Comparison of ENCODE assay signal across 2 cellular contexts in the genomic region with DNA sequence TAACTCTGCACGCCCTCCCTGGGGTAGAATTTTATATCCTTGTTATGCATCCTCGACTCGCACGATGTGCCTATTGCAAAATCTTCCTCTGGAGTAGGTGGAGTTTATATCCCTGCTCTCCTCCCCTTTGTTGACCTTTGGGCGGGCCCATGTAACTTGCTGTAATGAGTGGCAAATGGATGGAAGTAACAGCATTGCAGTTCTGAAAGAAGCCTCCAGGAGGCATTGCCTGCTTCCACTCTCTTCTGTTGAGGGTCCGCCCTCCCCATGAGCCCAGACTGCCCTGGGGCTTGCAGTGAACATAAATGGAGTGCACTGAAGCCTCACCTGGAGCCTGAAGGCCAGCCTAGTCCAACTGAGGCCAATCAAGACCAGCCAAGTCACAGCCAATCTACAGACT.
TF ChIP-seq lines count a peak whose summit lies in the region.

No MANE protein-coding gene starts in this region.

TF ChIP-seq in SK-N-SH, 30 proteins besides CTCF, POLR2A, EP300 and RAD21 (continued from another document):
- TF ChIP-seq, protein P1, sequence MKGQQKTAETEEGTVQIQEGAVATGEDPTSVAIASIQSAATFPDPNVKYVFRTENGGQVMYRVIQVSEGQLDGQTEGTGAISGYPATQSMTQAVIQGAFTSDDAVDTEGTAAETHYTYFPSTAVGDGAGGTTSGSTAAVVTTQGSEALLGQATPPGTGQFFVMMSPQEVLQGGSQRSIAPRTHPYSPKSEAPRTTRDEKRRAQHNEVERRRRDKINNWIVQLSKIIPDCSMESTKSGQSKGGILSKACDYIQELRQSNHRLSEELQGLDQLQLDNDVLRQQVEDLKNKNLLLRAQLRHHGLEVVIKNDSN (IDR thresholded peaks at IDR 0.05; ENCODE audit: borderline replicate concordance, low read depth): no peak
- no peak for TF ChIP-seq TEAD4 (IDR thresholded peaks at IDR 0.05; ENCODE audit: borderline replicate concordance, insufficient read depth)
- TF ChIP-seq NFIC (IDR thresholded peaks at IDR 0.05; ENCODE audit: borderline replicate concordance): no peak
- no peak for TF ChIP-seq YY1 (IDR thresholded peaks at IDR 0.05; ENCODE audit: low read depth)

TF ChIP-seq in SK-N-SH treated with all-trans-retinoic acid at 6 μM for 48 hours, 23 proteins besides CTCF, POLR2A, EP300 and RAD21 (continued from another document):
- TF ChIP-seq CREB5 (CRISPR knock-in tag; IDR thresholded peaks at IDR 0.05; ENCODE audit: low read depth) (no peak), ZFP3 (CRISPR knock-in tag; IDR thresholded peaks at IDR 0.05) (no peak), ISL1 (CRISPR knock-in tag; IDR thresholded peaks at IDR 0.05) (no peak), RARB (CRISPR knock-in tag; IDR thresholded peaks at IDR 0.05) (no peak), ZNF8 (CRISPR knock-in tag; IDR thresholded peaks at IDR 0.05) (no peak), TOX (CRISPR knock-in tag; IDR thresholded peaks at IDR 0.05; ENCODE audit: borderline replicate concordance) (no peak), CSDC2 (CRISPR knock-in tag; IDR thresholded peaks at IDR 0.05) (no peak), ESRRG (CRISPR knock-in tag; IDR thresholded peaks at IDR 0.05) (no peak), GLIS3 (CRISPR knock-in tag; IDR thresholded peaks at IDR 0.05) (no peak), ZFP30 (CRISPR knock-in tag; IDR thresholded peaks at IDR 0.05) (no peak), ZC3H10 (CRISPR knock-in tag; IDR thresholded peaks at IDR 0.05) (no peak), OSR1 (CRISPR knock-in tag; IDR thresholded peaks at IDR 0.05) (no peak), ZNF70 (CRISPR knock-in tag; IDR thresholded peaks at IDR 0.05) (no peak), ZNF565 (CRISPR knock-in tag; conservative IDR thresholded peaks at IDR 0.05; ENCODE audit: low read depth) (no peak)
- TF ChIP-seq, protein P2, sequence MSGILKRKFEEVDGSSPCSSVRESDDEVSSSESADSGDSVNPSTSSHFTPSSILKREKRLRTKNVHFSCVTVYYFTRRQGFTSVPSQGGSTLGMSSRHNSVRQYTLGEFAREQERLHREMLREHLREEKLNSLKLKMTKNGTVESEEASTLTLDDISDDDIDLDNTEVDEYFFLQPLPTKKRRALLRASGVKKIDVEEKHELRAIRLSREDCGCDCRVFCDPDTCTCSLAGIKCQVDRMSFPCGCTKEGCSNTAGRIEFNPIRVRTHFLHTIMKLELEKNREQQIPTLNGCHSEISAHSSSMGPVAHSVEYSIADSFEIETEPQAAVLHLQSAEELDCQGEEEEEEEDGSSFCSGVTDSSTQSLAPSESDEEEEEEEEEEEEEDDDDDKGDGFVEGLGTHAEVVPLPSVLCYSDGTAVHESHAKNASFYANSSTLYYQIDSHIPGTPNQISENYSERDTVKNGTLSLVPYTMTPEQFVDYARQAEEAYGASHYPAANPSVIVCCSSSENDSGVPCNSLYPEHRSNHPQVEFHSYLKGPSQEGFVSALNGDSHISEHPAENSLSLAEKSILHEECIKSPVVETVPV (CRISPR knock-in tag; IDR thresholded peaks at IDR 0.05): no peak
